In genomic region chr15:60477991-60478632, GRCh38 we compare ENCODE assay signal across 8 cellular contexts. TPM values are rescaled to one million over a fixed set of nuclear protein-coding genes. Genes with fewer than 3 reads are reported as not detected.
DNase-seq lines count a peak whose midpoint lies in the region; ATAC-seq and TF ChIP-seq lines count a peak whose summit lies in the region.

No MANE protein-coding gene starts in this region.

- no peak for ATAC-seq in activated T-helper 17 cell treated with anti-CD3 and anti-CD28 coated beads, Interleukin-2, amount 50 U/mL, for 72 hours (replicated peaks)
- no peak for ATAC-seq in HG03025 (IDR thresholded peaks at IDR 0.05; ENCODE audit: low FRiP score, unreplicated experiment)
- no peak for ATAC-seq in HG03342 (IDR thresholded peaks at IDR 0.05; ENCODE audit: unreplicated experiment)

- intact Hi-C loops in ovary (cut with DNase I): no loop called here

- no peak for TF ChIP-seq POLR2A in ovary (IDR thresholded peaks at IDR 0.05)

- H3F3A ChIP-seq in DOHH2 (ENCODE audit: control insufficient read depth, insufficient read depth): no peaks in the 10 kb centered on the region

- H3K36me3 ChIP-seq in DOHH2 (ENCODE audit: control insufficient read depth, low read length) (peaks cover 53% of the 10 kb centered on the region), ovary (no peaks in the 10 kb centered on the region)

- DNase-seq in KBM-7 (peak; percentile 60), glomerular endothelial cell (ENCODE audit: extremely low read depth, low read depth, low spot score) (peak; percentile 25), ovary (no peak), NCI-H1436 (lab: John Stamatoyannopoulos, UW) (no peak)

- H3K4me3 Mint-ChIP-seq in activated T-helper 17 cell treated with anti-CD3 and anti-CD28 coated beads, Interleukin-2, amount 50 U/mL, for 72 hours: peak overlapping the region; percentile 97

- H3K27ac ChIP-seq in DOHH2 (ENCODE audit: low read depth, low read length) (peak overlapping the region; percentile 60), ovary (peak overlapping the region; percentile 77 to 81)

- 6 to 8% (median 7%) methylated on average over 9 of the region's 9 CpGs for WGBS in ovary, 3 donors

- H3K27me3 ChIP-seq in DOHH2 (ENCODE audit: control insufficient read depth, low read length): no peaks in the 10 kb centered on the region
- H3K27me3 ChIP-seq in ovary: no peaks in the 10 kb centered on the region

- no peaks in the 10 kb centered on the region for H3K9me2 ChIP-seq in DOHH2 (replicated peaks; ENCODE audit: control insufficient read depth, low read length)

- H3K27me3 Mint-ChIP-seq in activated T-helper 17 cell treated with anti-CD3 and anti-CD28 coated beads, Interleukin-2, amount 50 U/mL, for 72 hours: no peaks in the 10 kb centered on the region

- H3K9me3 ChIP-seq in DOHH2 (ENCODE audit: control insufficient read depth, insufficient read depth, low read length) (no peaks in the 10 kb centered on the region), ovary (no peaks in the 10 kb centered on the region)

- H3K79me2 ChIP-seq in DOHH2 (ENCODE audit: control insufficient read depth, low read length): peaks cover 55% of the 10 kb centered on the region

- peak overlapping the region; percentile 81 for H3K4me2 ChIP-seq in DOHH2 (ENCODE audit: low read length)

- H3K4me1 ChIP-seq in DOHH2 (ENCODE audit: control insufficient read depth, low read length) (peaks cover 30% of the 10 kb centered on the region), ovary (ENCODE audit: insufficient read depth) (peaks cover 6% of the 10 kb centered on the region)

- peaks cover 26% of the 10 kb centered on the region for H3K4me1 Mint-ChIP-seq in activated T-helper 17 cell treated with anti-CD3 and anti-CD28 coated beads, Interleukin-2, amount 50 U/mL, for 72 hours

- no peaks in the 10 kb centered on the region for H3K9me3 Mint-ChIP-seq in activated T-helper 17 cell treated with anti-CD3 and anti-CD28 coated beads, Interleukin-2, amount 50 U/mL, for 72 hours

- H3K4me3 ChIP-seq in DOHH2 (ENCODE audit: low read length): peak overlapping the region; percentile 89
- peak overlapping the region; percentile 85 for H3K4me3 ChIP-seq in ovary

- H3K27ac Mint-ChIP-seq in activated T-helper 17 cell treated with anti-CD3 and anti-CD28 coated beads, Interleukin-2, amount 50 U/mL, for 72 hours: peak overlapping the region; percentile 97

- in situ Hi-C loops in KBM-7 (cut with MboI; ENCODE audit: low pct_unique_long_range_greater_than_20kb, low sequenced_read_pairs): no loop called here

- H4K20me1 ChIP-seq in DOHH2 (ENCODE audit: control insufficient read depth, insufficient read depth, low read depth, low read length): no peaks in the 10 kb centered on the region

- H3K36me3 Mint-ChIP-seq in activated T-helper 17 cell treated with anti-CD3 and anti-CD28 coated beads, Interleukin-2, amount 50 U/mL, for 72 hours (ENCODE audit: low read depth): peaks cover 41% of the 10 kb centered on the region

- no peak for TF ChIP-seq CTCF in DOHH2 (IDR thresholded peaks at IDR 0.05; ENCODE audit: low read depth, low read length, poor library complexity, severe bottlenecking)
- TF ChIP-seq CTCF in ovary (IDR thresholded peaks at IDR 0.05): no peak

- TF ChIP-seq EP300 in ovary (IDR thresholded peaks at IDR 0.05): no peak

RNA-seq across cellular contexts. Expression of gene ICE2, which starts 0.8 kb away (rescaled TPM):
- 10 to 100 TPM; 46.0 to 69.3 TPM for total RNA-seq in activated T-helper 17 cell treated with anti-CD3 and anti-CD28 coated beads, Interleukin-2, amount 50 U/mL, for 72 hours
- 37.6 and 41.8 TPM in 2 replicates for total RNA-seq in glomerular endothelial cell
- 10 to 100 TPM; 24.3 to 72.0 (median 54.9) TPM for total RNA-seq in ovary
- polyA plus RNA-seq in ovary: 10 to 100 TPM; 16.4 to 32.1 TPM

Comparison
In these comparisons a context has a peak if more than half of its experiments do, and no peak if none do; other contexts are left out.
1. DNase-seq: peak in KBM-7 (single experiment) and glomerular endothelial cell (single experiment); none in ovary (0 of 5) and NCI-H1436 (single experiment).